Comparison of ENCODE assay signal across 16 cellular contexts in the genomic region with DNA sequence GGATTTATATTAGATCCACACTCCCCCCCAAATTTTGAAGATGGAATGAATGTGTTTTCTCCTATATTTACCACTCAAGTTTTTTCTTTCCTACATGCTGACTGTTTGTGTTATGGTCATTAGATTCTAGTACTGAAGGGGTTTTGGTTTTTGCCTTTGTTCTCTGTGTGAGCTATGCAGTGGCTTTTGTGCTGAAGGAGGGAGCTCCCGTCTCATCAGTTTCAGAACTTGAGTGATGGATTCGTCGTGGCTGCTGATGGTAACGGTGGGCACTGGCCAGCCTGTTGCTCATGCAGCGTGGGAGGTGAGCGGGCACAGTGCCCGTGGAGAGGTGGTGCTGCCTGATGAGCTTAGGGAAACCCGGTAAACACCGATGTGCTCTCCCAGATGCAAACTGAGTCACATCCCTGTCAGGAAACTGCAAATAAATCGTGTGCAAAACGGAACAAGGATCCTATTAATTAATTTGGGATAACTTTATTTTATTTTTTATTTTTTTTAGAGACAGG.
A peak's percentile ranks its signal among the peaks of the same experiment; 100 is the strongest.
DNase-seq lines count a peak whose midpoint lies in the region; ATAC-seq and TF ChIP-seq lines count a peak whose summit lies in the region.
"Had no signal": no experiment of that assay in that cellular context is flagged by ENCODE, and none has a peak within 500 bp of the region (broad histone marks: within the 10 kb centered on the region; RNA-seq: fewer than 3 reads in every experiment).

No MANE protein-coding gene starts in this region.

- peak overlapping the region; percentile 81 for H3K27ac ChIP-seq in osteoblast (ENCODE audit: low read depth, low read length)
- H3K27ac ChIP-seq: A549 had no signal

- in situ Hi-C loops in astrocyte of the spinal cord (cut with HindIII; ENCODE audit: low sequenced_read_pairs) = no loop called here

- H3K79me2 ChIP-seq in osteoblast (ENCODE audit: insufficient read depth, low read length) = peaks cover 2% of the 10 kb centered on the region

- intact Hi-C loops in left cardiac atrium (cut with DNase I) = no loop called here

- peaks cover 46% of the 10 kb centered on the region for H3K4me1 ChIP-seq in osteoblast (ENCODE audit: insufficient read depth, low read length)

- H3K4me2 ChIP-seq in osteoblast (ENCODE audit: insufficient read depth, low read length) = peak overlapping the region; percentile 78
- H3K4me2 ChIP-seq: A549 had no signal

- H3K36me3 ChIP-seq in osteoblast (ENCODE audit: insufficient read depth, low read length) = no peaks in the 10 kb centered on the region

- H3K4me3 ChIP-seq in astrocyte of the spinal cord (ENCODE audit: low read depth, low read length) (no peak overlapping the region), osteoblast (ENCODE audit: insufficient read depth, low read length) (peak overlapping the region; percentile 34)
- H3K4me3 ChIP-seq: A549 had no signal

- no peaks in the 10 kb centered on the region for H3K9me3 ChIP-seq in osteoblast (ENCODE audit: low read depth, low read length)
- H3K9me3 ChIP-seq: A549 had no signal

- peak; percentile 87 for DNase-seq in COLO829 (ENCODE audit: low spot score)
- peak; percentile 47 for DNase-seq in astrocyte of the spinal cord (ENCODE audit: low read depth, low spot score)
- peak; percentile 57 for DNase-seq in left cardiac atrium
- no peak for DNase-seq in osteoblast (ENCODE audit: insufficient read length, low spot score, missing footprints)
- no peak for DNase-seq in NCI-H2227 (lab: John Stamatoyannopoulos, UW; ENCODE audit: unreplicated experiment)
- DNase-seq in DMS 273 (lab: John Stamatoyannopoulos, UW; ENCODE audit: unreplicated experiment) = no peak
- no peak for DNase-seq in NCI-H2081 treated with DMSO at 0.1 percent for 48 hours (lab: John Stamatoyannopoulos, UW)
- DNase-seq: activated CD8-positive, alpha-beta memory T cell treated with anti-CD3 and anti-CD28 coated beads for 24 hours; CD4-positive, CD25-positive, alpha-beta regulatory T cell; KG1; midbrain; NCI-H1417; stimulated activated naive CD8-positive, alpha-beta T cell treated with anti-CD3 and anti-CD28 coated beads, Interleukin-15, amount 100 ng/mL, for 72 hours had no signal

- H3K27me3 ChIP-seq in osteoblast (ENCODE audit: insufficient read depth, low read length) = no peaks in the 10 kb centered on the region

- no peak for TF ChIP-seq CTCF in astrocyte of the spinal cord (IDR thresholded peaks at IDR 0.05; ENCODE audit: low read depth, low read length)
- no peak for TF ChIP-seq CTCF in osteoblast (IDR thresholded peaks at IDR 0.05; ENCODE audit: extremely low read depth, low read depth, low read length)

- ATAC-seq in left cardiac atrium (peak; percentile 36 to 85), HG03039 (IDR thresholded peaks at IDR 0.05; ENCODE audit: unreplicated experiment) (no peak)
- ATAC-seq: A549; HCT116; stimulated activated naive CD8-positive, alpha-beta T cell treated with anti-CD3 and anti-CD28 coated beads, Interleukin-15, amount 100 ng/mL, for 72 hours had no signal

- H2AFZ ChIP-seq in osteoblast (ENCODE audit: low read length) = no peak overlapping the region

- H4K20me1 ChIP-seq in osteoblast (ENCODE audit: insufficient read depth, low read length) = no peaks in the 10 kb centered on the region

Comparison
In these comparisons a context has a peak if more than half of its experiments do, and no peak if none do; other contexts are left out.
1. DNase-seq: peak in COLO829 (single experiment), astrocyte of the spinal cord (single experiment) and left cardiac atrium (single experiment); none in osteoblast (single experiment), NCI-H2227 (single experiment), DMS 273 (single experiment) and NCI-H2081 treated with DMSO at 0.1 percent for 48 hours (single experiment).